Comparison of ENCODE assay signal across 16 cellular contexts in genomic region chr20:9235518-9235917, GRCh38.
A peak's percentile ranks its signal among the peaks of the same experiment; 100 is the strongest.
DNase-seq lines count a peak whose midpoint lies in the region; ATAC-seq, FAIRE-seq and TF ChIP-seq lines count a peak whose summit lies in the region.
"Had no signal": no experiment of that assay in that cellular context is flagged by ENCODE, and none has a peak within 500 bp of the region (broad histone marks: within the 10 kb centered on the region; RNA-seq: fewer than 3 reads in every experiment).

No MANE protein-coding gene starts in this region.

- H3K27ac Mint-ChIP-seq in H9 = no peak overlapping the region
- H3K27ac Mint-ChIP-seq: IgD-negative memory B cell; T-helper 2 cell treated with Interferon-gamma antibody and Interleukin-4, amounts not matched to agents 5 μg/mL and 100 μg/mL, for 36 hours had no signal

- ATAC-seq in PC-3 = peak; percentile 93
- ATAC-seq: HCT116 had no signal

- WGBS in GM23248 (ENCODE audit: low coverage in 1 of 2, low lambda C conversion rate in 2 of 2, missing lambda C conversion rate in 2 of 2), 2 experiments = 28 to 29% methylated on average over 4 of the region's 4 CpGs
- WGBS in trophoblast cell (ENCODE audit: extremely low coverage, insufficient coverage, insufficient read length) = no CpG with 5 or more reads among the region's 4 CpGs
- WGBS in H9 (ENCODE audit: extremely low coverage, insufficient read length, low lambda C conversion rate) = no CpG with 5 or more reads among the region's 4 CpGs

- intact Hi-C loops in PC-3 (cut with micrococcal nuclease) (no loop called here), endothelial cell of umbilical vein (cut with micrococcal nuclease) (no loop called here)

- peaks cover 5 to 9% of the 10 kb centered on the region in 2 experiments; a peak in 4 of 5 replicates for H3K9me3 Mint-ChIP-seq in H9
- H3K9me3 Mint-ChIP-seq: T-helper 2 cell treated with Interferon-gamma antibody and Interleukin-4, amounts not matched to agents 5 μg/mL and 100 μg/mL, for 36 hours had no signal

- H3F3A ChIP-seq in GM23248 (ENCODE audit: insufficient read depth) (peaks cover 23% of the 10 kb centered on the region), PC-3 (ENCODE audit: low read length, unreplicated experiment) (peaks cover 3% of the 10 kb centered on the region)

- H2BK5ac ChIP-seq in trophoblast cell (ENCODE audit: low read depth, low read length, poor library complexity) (no peak overlapping the region), H9 (ENCODE audit: insufficient read length, low read length) (no peak overlapping the region)

- H4K91ac ChIP-seq in trophoblast cell (ENCODE audit: low read depth, low read length) (no peak overlapping the region), H9 (ENCODE audit: insufficient read length, low read depth, low read length) (no peak overlapping the region)

- peak; percentile 62 for FAIRE-seq in endothelial cell of umbilical vein (lab: Jason Lieb, UNC)

- no TSS peak for BruUV-seq in PC-3 (replicated peaks; lab: Mats Ljungman, UMichigan)
- BruUV-seq in endothelial cell of umbilical vein (replicated peaks; lab: Mats Ljungman, UMichigan) = no TSS peak

- no peak overlapping the region for H3K18ac ChIP-seq in trophoblast cell (ENCODE audit: low read length)
- no peak overlapping the region for H3K18ac ChIP-seq in H9 (ENCODE audit: insufficient read length, low read depth, low read length)

- no peak overlapping the region for H3K56ac ChIP-seq in H9 (ENCODE audit: insufficient read length, low read depth, low read length)

- no peak overlapping the region for H3T11ph ChIP-seq in H9 (ENCODE audit: low read length)

- no peaks in the 10 kb centered on the region for H3K23me2 ChIP-seq in H9 (ENCODE audit: insufficient read length, low read depth, low read length, poor library complexity, severe bottlenecking)

- no peaks in the 10 kb centered on the region for H3K9me1 ChIP-seq in endothelial cell of umbilical vein (replicated peaks; ENCODE audit: control insufficient read depth, extremely low read depth, insufficient read depth, low read length)

- H4K12ac ChIP-seq in trophoblast cell (ENCODE audit: low read depth, low read length) = no peak overlapping the region

- no peak overlapping the region for H2BK12ac ChIP-seq in trophoblast cell (ENCODE audit: low read length)
- no peak overlapping the region for H2BK12ac ChIP-seq in H9 (ENCODE audit: insufficient read length, low read depth, low read length)

- H3K79me2 ChIP-seq in GM23248 (ENCODE audit: insufficient read depth) = no peaks in the 10 kb centered on the region
- no peaks in the 10 kb centered on the region for H3K79me2 ChIP-seq in PC-3 (ENCODE audit: low read length)
- H3K79me2 ChIP-seq in endothelial cell of umbilical vein (ENCODE audit: control insufficient read depth, insufficient read depth, low read length) = no peaks in the 10 kb centered on the region
- H3K79me2 ChIP-seq in trophoblast cell (ENCODE audit: control insufficient read depth, insufficient read depth, low read length, poor library complexity) = no peaks in the 10 kb centered on the region
- H3K79me2 ChIP-seq in H9 (ENCODE audit: insufficient read depth, low read length) = no peaks in the 10 kb centered on the region

- H3K23ac ChIP-seq in trophoblast cell (ENCODE audit: low read length) = no peak overlapping the region
- no peak overlapping the region for H3K23ac ChIP-seq in H9 (ENCODE audit: insufficient read length, low read depth, low read length)

- no peak overlapping the region for H3K14ac ChIP-seq in trophoblast cell (ENCODE audit: low read length)
- H3K14ac ChIP-seq in H9 (ENCODE audit: insufficient read depth, low read length) = no peak overlapping the region

- TF ChIP-seq POLR2A in endothelial cell of umbilical vein (IDR thresholded peaks at IDR 0.05; ENCODE audit: low read depth, low read length) = no peak

- H3K4me1 Mint-ChIP-seq in H9 = peaks cover 2 to 3% of the 10 kb centered on the region in 2 experiments
- H3K4me1 Mint-ChIP-seq: IgD-negative memory B cell had no signal

- in situ Hi-C loops in GM23248 (cut with MboI) = no loop called here

- no peak overlapping the region for H3K4ac ChIP-seq in trophoblast cell (ENCODE audit: low read depth, low read length)
- H3K4ac ChIP-seq in H9 (ENCODE audit: low read depth, low read length) = no peak overlapping the region

- H3K4me1 ChIP-seq in GM23248 (ENCODE audit: insufficient read depth) (peaks cover 13% of the 10 kb centered on the region), PC-3 (ENCODE audit: insufficient read depth, low read length) (peaks cover 21% of the 10 kb centered on the region), endothelial cell of umbilical vein (ENCODE audit: control insufficient read depth, extremely low read depth, insufficient read depth, low read length) (no peaks in the 10 kb centered on the region), trophoblast cell (ENCODE audit: control insufficient read depth in 1 of 2, insufficient read depth in 2 of 2, low read length in 2 of 2) (peaks cover 0 to 3% of the 10 kb centered on the region in 2 experiments), H9 (ENCODE audit: insufficient read depth, low read length) (no peaks in the 10 kb centered on the region)

- H3K4me3 ChIP-seq in GM23248 (no peak overlapping the region), PC-3 (ENCODE audit: low read length) (no peak overlapping the region), endothelial cell of umbilical vein (replicated peaks in 1 of 3; ENCODE audit: insufficient read depth in 1 of 3, low read depth in 1 of 3, low read length in 3 of 3) (no peak overlapping the region), trophoblast cell (ENCODE audit: low read depth, low read length) (no peak overlapping the region)
- H3K4me3 ChIP-seq: coronary artery, lung, tibial nerve had no signal

- peaks cover 6 to 13% (median 9%) of the 10 kb centered on the region in 3 experiments for H3K36me3 Mint-ChIP-seq in H9 (ENCODE audit: insufficient read depth in 1 of 3, low read depth in 3 of 3)
- H3K36me3 Mint-ChIP-seq: IgD-negative memory B cell had no signal

- H4K8ac ChIP-seq in trophoblast cell (ENCODE audit: low read depth, low read length) (no peak overlapping the region), H9 (replicated peaks; ENCODE audit: insufficient read length, low read depth, low read length) (no peak overlapping the region)

- H3K9me2 ChIP-seq in GM23248 (ENCODE audit: insufficient read depth) (no peaks in the 10 kb centered on the region), PC-3 (replicated peaks; ENCODE audit: low read length) (no peaks in the 10 kb centered on the region)

- H3K4me2 ChIP-seq in GM23248 (ENCODE audit: unreplicated experiment) = no peak overlapping the region
- peak overlapping the region; percentile 1; the same call in 1 of the 2 replicates for H3K4me2 ChIP-seq in PC-3 (ENCODE audit: low read length)
- H3K4me2 ChIP-seq in endothelial cell of umbilical vein (ENCODE audit: insufficient read depth, low read length) = no peak overlapping the region
- H3K4me2 ChIP-seq in trophoblast cell (ENCODE audit: low read length) = no peak overlapping the region
- no peak overlapping the region for H3K4me2 ChIP-seq in H9 (ENCODE audit: insufficient read depth, insufficient read length, low read length)

- no peaks in the 10 kb centered on the region; the same call in 1 of the 2 replicates for H3K27me3 Mint-ChIP-seq in H9 (ENCODE audit: low read depth)
- H3K27me3 Mint-ChIP-seq: IgD-negative memory B cell had no signal

- H2BK120ac ChIP-seq in trophoblast cell (ENCODE audit: insufficient read depth, low read length, poor library complexity) (no peak overlapping the region), H9 (ENCODE audit: low read depth, low read length, poor library complexity, severe bottlenecking) (no peak overlapping the region)

- peak; percentile 79 for DNase-seq in GM23248
- DNase-seq in PC-3 = peak; percentile 83
- DNase-seq in endothelial cell of umbilical vein (ENCODE audit: low read depth, low spot score) = peak; percentile 49
- DNase-seq in trophoblast cell = no peak
- DNase-seq in activated CD4-positive, CD25-positive, alpha-beta regulatory T cell (lab: John Stamatoyannopoulos, UW) = no peak
- DNase-seq in NCI-H128 (lab: John Stamatoyannopoulos, UW; ENCODE audit: unreplicated experiment) = no peak
- DNase-seq in H9 = no peak
- DNase-seq: activated naive CD4-positive, alpha-beta T cell treated with anti-CD3 and anti-CD28 coated beads, Interleukin-2, amount 50 U/mL, for 16 hours; NCI-H2029 treated with DMSO at 0.1 percent for 48 hours; occipital lobe had no signal

- H3K9me3 ChIP-seq in GM23248 (ENCODE audit: low read depth) (no peaks in the 10 kb centered on the region), PC-3 (ENCODE audit: low read length) (no peaks in the 10 kb centered on the region), endothelial cell of umbilical vein (replicated peaks; ENCODE audit: control insufficient read depth, insufficient read depth, low read length) (no peaks in the 10 kb centered on the region), trophoblast cell (ENCODE audit: insufficient read depth, low read depth, low read length) (peaks cover 1% of the 10 kb centered on the region), H9 (ENCODE audit: control insufficient read depth, low read depth, low read length) (peaks cover 6% of the 10 kb centered on the region)
- H3K9me3 ChIP-seq: tibial nerve had no signal

- no peak overlapping the region for H2AK5ac ChIP-seq in trophoblast cell (ENCODE audit: low read length)
- H2AK5ac ChIP-seq in H9 (ENCODE audit: insufficient read length, low read length) = no peak overlapping the region

- no peak for TF ChIP-seq CTCF in PC-3 (conservative IDR thresholded peaks at IDR 0.05; ENCODE audit: low read depth, low read length)
- TF ChIP-seq CTCF in endothelial cell of umbilical vein (IDR thresholded peaks at IDR 0.05; ENCODE audit: extremely low read depth in 1 of 2, insufficient read depth in 1 of 2, low read depth in 1 of 2, low read length in 2 of 2) = no peak
- TF ChIP-seq CTCF in H9 (conservative IDR thresholded peaks at IDR 0.05) = no peak

- H3K79me1 ChIP-seq in trophoblast cell (ENCODE audit: low read length) = no peaks in the 10 kb centered on the region
- H3K79me1 ChIP-seq in H9 (ENCODE audit: insufficient read depth, low read depth, low read length, poor library complexity, severe bottlenecking) = no peaks in the 10 kb centered on the region

- no peaks in the 10 kb centered on the region for H3K27me3 ChIP-seq in GM23248 (replicated peaks; ENCODE audit: insufficient read depth)
- H3K27me3 ChIP-seq in PC-3 (ENCODE audit: low read length) = no peaks in the 10 kb centered on the region
- no peaks in the 10 kb centered on the region for H3K27me3 ChIP-seq in endothelial cell of umbilical vein (ENCODE audit: control insufficient read depth in 2 of 2, insufficient read depth in 2 of 2, low read length in 2 of 2)
- H3K27me3 ChIP-seq in trophoblast cell (ENCODE audit: insufficient read depth, low read length) = no peaks in the 10 kb centered on the region
- no peaks in the 10 kb centered on the region for H3K27me3 ChIP-seq in H9 (ENCODE audit: insufficient read depth, low read length)
- H3K27me3 ChIP-seq: tibial nerve had no signal

- no peak overlapping the region for H2BK20ac ChIP-seq in H9 (ENCODE audit: low read depth, low read length, poor library complexity, severe bottlenecking)

- H3K4me3 Mint-ChIP-seq in H9 = no peak overlapping the region
- H3K4me3 Mint-ChIP-seq: IgD-negative memory B cell; T-helper 2 cell treated with Interferon-gamma antibody and Interleukin-4, amounts not matched to agents 5 μg/mL and 100 μg/mL, for 36 hours had no signal

- CTCF ChIA-PET in PC-3 (lab: Charles Lee) = no interaction called here
- CTCF ChIA-PET in endothelial cell of umbilical vein (lab: Charles Lee) = no interaction called here

- dilution Hi-C loops in endothelial cell of umbilical vein (cut with MboI; ENCODE audit: extremely low pct_ligation_motif_present, low sequenced_read_pairs) = no loop called here

- no peak overlapping the region for H2AFZ ChIP-seq in GM23248
- H2AFZ ChIP-seq in PC-3 (ENCODE audit: low read length) = no peak overlapping the region
- no peak overlapping the region for H2AFZ ChIP-seq in endothelial cell of umbilical vein (ENCODE audit: low read depth, low read length)
- no peak overlapping the region for H2AFZ ChIP-seq in trophoblast cell (ENCODE audit: insufficient read depth, low read length, poor library complexity)
- H2AFZ ChIP-seq in H9 (ENCODE audit: low read length) = no peak overlapping the region

- no peak overlapping the region for H4K5ac ChIP-seq in H9 (ENCODE audit: insufficient read length, low read depth, low read length)

- no peaks in the 10 kb centered on the region for H3K36me3 ChIP-seq in GM23248 (ENCODE audit: low read depth)
- no peaks in the 10 kb centered on the region for H3K36me3 ChIP-seq in PC-3 (ENCODE audit: low read depth, low read length)
- H3K36me3 ChIP-seq in endothelial cell of umbilical vein (ENCODE audit: control insufficient read depth in 2 of 2, extremely low read depth in 1 of 2, insufficient read depth in 2 of 2, low read length in 2 of 2) = no peaks in the 10 kb centered on the region
- H3K36me3 ChIP-seq in trophoblast cell (ENCODE audit: control insufficient read depth in 1 of 2, insufficient read depth in 2 of 2, low read length in 2 of 2) = no peaks in the 10 kb centered on the region
- H3K36me3 ChIP-seq: tibial nerve had no signal

- H3K27ac ChIP-seq in GM23248 (0 out of 2 replicates have a peak overlapping the region, but pooled peaks have one; percentile 12), PC-3 (ENCODE audit: low read length) (peak overlapping the region; percentile 14), endothelial cell of umbilical vein (ENCODE audit: insufficient read depth, low read depth, low read length) (no peak overlapping the region), trophoblast cell (ENCODE audit: low read depth, low read length) (peak overlapping the region; percentile 66), H9 (ENCODE audit: insufficient read length, low read depth, low read length) (no peak overlapping the region)
- H3K27ac ChIP-seq: coronary artery, tibial nerve had no signal

- H3K9ac ChIP-seq in GM23248 = no peak overlapping the region
- H3K9ac ChIP-seq in PC-3 (ENCODE audit: low read length) = no peak overlapping the region
- H3K9ac ChIP-seq in endothelial cell of umbilical vein (replicated peaks; ENCODE audit: extremely low read depth, insufficient read depth, low read length) = no peak overlapping the region
- H3K9ac ChIP-seq in trophoblast cell (ENCODE audit: low read length) = no peak overlapping the region
- no peak overlapping the region for H3K9ac ChIP-seq in H9 (ENCODE audit: extremely low read depth, insufficient read length, low read length)

- POLR2A ChIA-PET in PC-3 (lab: Charles Lee; ENCODE audit: unreplicated experiment) = interaction anchor here (0.6 kb wide), 1 partner anchor 103 kb away, joined by 11 read pairs; no protein-coding TSS in a partner anchor
- POLR2A ChIA-PET in endothelial cell of umbilical vein (lab: Charles Lee) = no interaction called here

- no peak overlapping the region for H2BK15ac ChIP-seq in H9 (ENCODE audit: low read depth, low read length)

- no peaks in the 10 kb centered on the region for H4K20me1 ChIP-seq in GM23248 (ENCODE audit: insufficient read depth)
- no peaks in the 10 kb centered on the region for H4K20me1 ChIP-seq in PC-3 (ENCODE audit: low read length)
- no peaks in the 10 kb centered on the region for H4K20me1 ChIP-seq in endothelial cell of umbilical vein (replicated peaks; ENCODE audit: control insufficient read depth, extremely low read depth, insufficient read depth, low read length)
- H4K20me1 ChIP-seq in H9 (ENCODE audit: control insufficient read depth, insufficient read depth, insufficient read length) = no peaks in the 10 kb centered on the region

Comparison
In these comparisons a context has a peak if more than half of its experiments do, and no peak if none do; other contexts are left out.
1. DNase-seq: peak in GM23248 (single experiment), PC-3 (single experiment) and endothelial cell of umbilical vein (single experiment); none in trophoblast cell (0 of 2), activated CD4-positive, CD25-positive, alpha-beta regulatory T cell (0 of 4), NCI-H128 (single experiment) and H9 (single experiment).
2. H3K27ac ChIP-seq: peak in GM23248 (single experiment), PC-3 (single experiment) and trophoblast cell (single experiment); none in endothelial cell of umbilical vein (single experiment) and H9 (single experiment).